ENCODE assay signal across 1 cellular context in genomic region chr2:8004250-8004681, GRCh38.
TF ChIP-seq lines count a peak whose summit lies in the region.

No MANE protein-coding gene starts in this region.

TF ChIP-seq in K562, 482 proteins besides CTCF, POLR2A, EP300 and RAD21 (continued from another document and continues in another):
- peak in 1 of 2 experiments; percentile 49; a peak in 1 of 4 replicates for TF ChIP-seq ZNF318 (IDR thresholded peaks at IDR 0.05; ENCODE audit: borderline replicate concordance in 1 of 2, low read depth in 1 of 2)
- peak; percentile 88; the same call in 1 of the 2 replicates for TF ChIP-seq TARDBP (IDR thresholded peaks at IDR 0.05)
- no peak for TF ChIP-seq SIN3A (IDR thresholded peaks at IDR 0.05; ENCODE audit: borderline replicate concordance in 2 of 2, control insufficient read depth in 1 of 2, low read depth in 2 of 2, low read length in 2 of 2)
- no peak for TF ChIP-seq TGIF2 (CRISPR knock-in tag; IDR thresholded peaks at IDR 0.05)
- peak; percentile 52; the same call in 1 of the 2 replicates for TF ChIP-seq L3MBTL2 (IDR thresholded peaks at IDR 0.05)
- no peak for TF ChIP-seq GTF2B (IDR thresholded peaks at IDR 0.05; ENCODE audit: extremely low read depth, insufficient read length)
- TF ChIP-seq CBFA2T3 (IDR thresholded peaks at IDR 0.05) = peak; percentile 94
- no peak for TF ChIP-seq ZNF507 (tag; conservative IDR thresholded peaks at IDR 0.05)
- 0 out of 2 replicates have a peak, but pooled peaks have one; percentile 1 for TF ChIP-seq KLF6 (CRISPR knock-in tag; IDR thresholded peaks at IDR 0.05; ENCODE audit: borderline replicate concordance)
- TF ChIP-seq MAFF (IDR thresholded peaks at IDR 0.05; ENCODE audit: low read length) = no peak; the same call in 1 of the 2 replicates
- TF ChIP-seq HNRNPUL1 (IDR thresholded peaks at IDR 0.05; ENCODE audit: low read length) = no peak
- TF ChIP-seq CEBPB (tag; IDR thresholded peaks at IDR 0.05) = peak; percentile 97
- peak in 1 of 2 experiments; percentile 77; a peak in 2 of 3 replicates for TF ChIP-seq CBX3 (IDR thresholded peaks at IDR 0.05; ENCODE audit: borderline replicate concordance in 1 of 2, low read length in 2 of 2)
- 0 out of 2 replicates have a peak, but pooled peaks have one; percentile 67 for TF ChIP-seq ZC3H11A (IDR thresholded peaks at IDR 0.05; ENCODE audit: low read depth, low read length)
- TF ChIP-seq ZSCAN29 (IDR thresholded peaks at IDR 0.05) = no peak
- TF ChIP-seq ZNF584 (CRISPR knock-in tag; IDR thresholded peaks at IDR 0.05; ENCODE audit: low read depth) = peak; percentile 82; the same call in 1 of the 2 replicates
- TF ChIP-seq CREB5 (CRISPR knock-in tag; IDR thresholded peaks at IDR 0.05) = peak; percentile 90
- no peak for TF ChIP-seq AFF4 (CRISPR knock-in tag; IDR thresholded peaks at IDR 0.05)
- TF ChIP-seq NCOA4 (IDR thresholded peaks at IDR 0.05; ENCODE audit: partially characterized antibody) = no peak
- TF ChIP-seq PTBP1 (IDR thresholded peaks at IDR 0.05; ENCODE audit: low read depth, low read length) = no peak
- TF ChIP-seq E2F4 (CRISPR knock-in tag; IDR thresholded peaks at IDR 0.05; ENCODE audit: low read depth) = no peak
- no peak for TF ChIP-seq CBX1 (IDR thresholded peaks at IDR 0.05; ENCODE audit: low read depth)
- TF ChIP-seq ZNF764 (CRISPR knock-in tag; IDR thresholded peaks at IDR 0.05; ENCODE audit: low read depth) = no peak
- no peak for TF ChIP-seq SRSF7 (optimal IDR thresholded peaks at IDR 0.05; ENCODE audit: low read depth, low read length)
- TF ChIP-seq NR3C1 (CRISPR knock-in tag; IDR thresholded peaks at IDR 0.05) = no peak
- no peak for TF ChIP-seq ZNF316 (IDR thresholded peaks at IDR 0.05)
- no peak for TF ChIP-seq BCLAF1 (IDR thresholded peaks at IDR 0.05; ENCODE audit: borderline replicate concordance in 1 of 2, control insufficient read depth in 1 of 2, low read depth in 2 of 2, low read length in 1 of 2)
- TF ChIP-seq RCOR1 (IDR thresholded peaks at IDR 0.05; ENCODE audit: borderline replicate concordance in 1 of 2, low read depth in 2 of 2, low read length in 2 of 2) = peak in 1 of 2 experiments; percentile 89; a peak in 3 of 4 replicates
- peak; percentile 99 for TF ChIP-seq ATF7 (IDR thresholded peaks at IDR 0.05)
- no peak for TF ChIP-seq TSHZ1 (CRISPR knock-in tag; IDR thresholded peaks at IDR 0.05)
- TF ChIP-seq ZNF146 (CRISPR knock-in tag; IDR thresholded peaks at IDR 0.05; ENCODE audit: unreplicated experiment) = no peak
- TF ChIP-seq CCNT2 (IDR thresholded peaks at IDR 0.05; ENCODE audit: borderline replicate concordance, extremely low read depth, insufficient read length, low read depth, low read length) = peak; percentile 93
- TF ChIP-seq SIN3B (IDR thresholded peaks at IDR 0.05; ENCODE audit: low read depth) = no peak
